In genomic region chr3:113658107-113658506, GRCh38 we compare ENCODE assay signal across 20 cellular contexts. TPM values are rescaled to one million over a fixed set of nuclear protein-coding genes. Genes with fewer than 3 reads are reported as not detected.
A peak's percentile ranks its signal among the peaks of the same experiment; 100 is the strongest.
DNase-seq lines count a peak whose midpoint lies in the region; ATAC-seq lines count a peak whose summit lies in the region.
"Had no signal": no experiment of that assay in that cellular context is flagged by ENCODE, and none has a peak within 500 bp of the region (broad histone marks: within the 10 kb centered on the region; RNA-seq: fewer than 3 reads in every experiment).

No MANE protein-coding gene starts in this region.

- H3K27me3 ChIP-seq in skeletal muscle tissue (ENCODE audit: control insufficient read depth in 3 of 3, insufficient read depth in 3 of 3, low read length in 3 of 3) (no peaks in the 10 kb centered on the region), neuronal stem cell (ENCODE audit: control insufficient read depth in 3 of 3, insufficient read depth in 3 of 3, low read depth in 1 of 3, low read length in 3 of 3) (no peaks in the 10 kb centered on the region)

- peaks cover 0 to 1% (median 0%) of the 10 kb centered on the region in 3 donors for H3K9me3 Mint-ChIP-seq in IgD-negative memory B cell
- H3K9me3 Mint-ChIP-seq: CD4-positive, alpha-beta T cell; GM23338; HFFc6 had no signal

- no peak overlapping the region for H4K91ac ChIP-seq in neuronal stem cell (ENCODE audit: low read depth, low read length, poor library complexity)

- no peak for ATAC-seq in T-helper 17 cell
- ATAC-seq: GM23338, HCT116 had no signal

- no peak overlapping the region for H2BK15ac ChIP-seq in neuronal stem cell (ENCODE audit: low read length)

- H4K8ac ChIP-seq in neuronal stem cell (ENCODE audit: low read depth, low read length), result no peak overlapping the region

- no peaks in the 10 kb centered on the region for H3K27me3 Mint-ChIP-seq in IgD-negative memory B cell
- H3K27me3 Mint-ChIP-seq in T-helper 17 cell, result no peaks in the 10 kb centered on the region
- H3K27me3 Mint-ChIP-seq: CD4-positive, alpha-beta T cell had no signal

- no peaks in the 10 kb centered on the region for H3K79me1 ChIP-seq in neuronal stem cell (ENCODE audit: low read depth, low read length)

- H3K4me1 Mint-ChIP-seq in IgD-negative memory B cell (peaks cover 37 to 59% (median 48%) of the 10 kb centered on the region in 3 donors), T-helper 17 cell (peaks cover 3% of the 10 kb centered on the region)

- no peak overlapping the region for H2AK5ac ChIP-seq in neuronal stem cell (ENCODE audit: low read depth, low read length)

- no peak overlapping the region for H3K23ac ChIP-seq in neuronal stem cell (ENCODE audit: low read depth, low read length, poor library complexity)

- H2BK5ac ChIP-seq in neuronal stem cell (ENCODE audit: low read length), result no peak overlapping the region

- H3K4me3 ChIP-seq in skeletal muscle tissue (ENCODE audit: low read length in 3 of 3), result peak overlapping the region in 1 of 3 donors; percentile 32
- no peak overlapping the region for H3K4me3 ChIP-seq in neuronal stem cell (ENCODE audit: low read length in 2 of 2)
- H3K4me3 ChIP-seq: GM23338 had no signal

- no peak overlapping the region for H2BK120ac ChIP-seq in neuronal stem cell (ENCODE audit: low read depth, low read length)

- H3K36me3 Mint-ChIP-seq in IgD-negative memory B cell (peaks cover 3% of the 10 kb centered on the region), T-helper 17 cell (ENCODE audit: low read depth) (peaks cover 10% of the 10 kb centered on the region)

- no peaks in the 10 kb centered on the region for H3K9me3 ChIP-seq in T-helper 17 cell (ENCODE audit: control insufficient read depth, low read length, poor library complexity, severe bottlenecking)
- H3K9me3 ChIP-seq in skeletal muscle tissue (ENCODE audit: control insufficient read depth in 3 of 3, low read length in 3 of 3), result no peaks in the 10 kb centered on the region
- H3K9me3 ChIP-seq in neuronal stem cell (replicated peaks in 1 of 2; ENCODE audit: control insufficient read depth in 2 of 2, insufficient read depth in 1 of 2, low read depth in 1 of 2, low read length in 2 of 2), result no peaks in the 10 kb centered on the region

- peaks cover 5 to 37% (median 13%) of the 10 kb centered on the region in 3 donors for H3K36me3 ChIP-seq in skeletal muscle tissue (ENCODE audit: control insufficient read depth in 3 of 3, insufficient read depth in 3 of 3, low read length in 3 of 3)
- H3K36me3 ChIP-seq in neuronal stem cell (replicated peaks in 1 of 2; ENCODE audit: control insufficient read depth in 2 of 2, insufficient read depth in 2 of 2, low read length in 2 of 2), result peaks cover 20 to 73% of the 10 kb centered on the region in 2 donors

- no peak for DNase-seq in T-helper 17 cell
- DNase-seq in myocyte (ENCODE audit: low read depth), result peak; percentile 35
- DNase-seq in SW480 (ENCODE audit: low spot score), result no peak
- DNase-seq in neuronal stem cell (ENCODE audit: low spot score), result no peak
- DNase-seq in A172 (ENCODE audit: low spot score), result no peak
- DNase-seq in NCI-H2196 (lab: John Stamatoyannopoulos, UW; ENCODE audit: unreplicated experiment), result no peak
- DNase-seq: ACHN; Calu3; CD4-positive, alpha-beta T cell; DMS 273 treated with DMSO at 0.1 percent for 48 hours; DMS53; DND-41; EL; HFFc6 had no signal

- H2BK12ac ChIP-seq in neuronal stem cell (ENCODE audit: low read length), result no peak overlapping the region

- H3K27ac ChIP-seq in skeletal muscle tissue (ENCODE audit: low read depth, low read length), result peak overlapping the region; percentile 94
- no peak overlapping the region for H3K27ac ChIP-seq in neuronal stem cell (replicated peaks; ENCODE audit: low read length)
- H3K27ac ChIP-seq: C4-2B, KMS-11 had no signal

- H3K14ac ChIP-seq in neuronal stem cell (ENCODE audit: low read length), result no peak overlapping the region

- H3K9ac ChIP-seq in skeletal muscle tissue (ENCODE audit: low read depth in 1 of 3, low read length in 3 of 3) (no peak overlapping the region), neuronal stem cell (ENCODE audit: low read depth, low read length, poor library complexity) (no peak overlapping the region)
- H3K9ac ChIP-seq: KMS-11 had no signal

- H3K4me3 Mint-ChIP-seq in IgD-negative memory B cell (peak overlapping the region in 1 of 4 donors; percentile 36), T-helper 17 cell (no peak overlapping the region)
- H3K4me3 Mint-ChIP-seq: CD4-positive, alpha-beta T cell; GM23338; HFFc6 had no signal

- H3K4me1 ChIP-seq in skeletal muscle tissue (ENCODE audit: control insufficient read depth in 3 of 3, insufficient read depth in 3 of 3, low read length in 3 of 3), result peaks cover 50 to 70% (median 52%) of the 10 kb centered on the region in 3 donors
- H3K4me1 ChIP-seq in neuronal stem cell (ENCODE audit: control insufficient read depth in 2 of 2, insufficient read depth in 1 of 2, low read depth in 1 of 2, low read length in 2 of 2), result no peaks in the 10 kb centered on the region

- no peak overlapping the region for H3K18ac ChIP-seq in neuronal stem cell (ENCODE audit: low read length)

- H3K4me2 ChIP-seq in neuronal stem cell (ENCODE audit: insufficient read depth, low read length, poor library complexity, severe bottlenecking), result no peak overlapping the region
- H3K4me2 ChIP-seq: GM23338, KMS-11 had no signal

- H2AFZ ChIP-seq in neuronal stem cell (ENCODE audit: low read length), result no peak overlapping the region
- H2AFZ ChIP-seq: GM23338 had no signal

- H3K27ac Mint-ChIP-seq in IgD-negative memory B cell (peak overlapping the region in 2 of 3 donors; percentile 57 to 61), T-helper 17 cell (peak overlapping the region; percentile 16)
- H3K27ac Mint-ChIP-seq: CD4-positive, alpha-beta T cell; GM23338; HFFc6 had no signal

- H3K4ac ChIP-seq in neuronal stem cell (ENCODE audit: low read length), result no peak overlapping the region

- no CpG with 5 or more reads among the region's 3 CpGs for WGBS in neuronal stem cell (ENCODE audit: extremely low coverage in 2 of 2, insufficient read length in 2 of 2, insufficient replicate concordance in 1 of 2), 2 donors

RNA-seq across cellular contexts. Expression of gene USF3, which starts 38.3 kb away (rescaled TPM):
- 7.4 TPM for polyA plus RNA-seq in IgD-negative memory B cell
- 10 to 100 TPM; 28.4 to 31.9 TPM for total RNA-seq in T-helper 17 cell
- total RNA-seq in myocyte, result 22.5 and 23.7 TPM in 2 replicates
- 4.6 TPM for polyA plus RNA-seq in myocyte (2012)
- 8.4 TPM for total RNA-seq in skeletal muscle tissue
- 7.8 TPM for polyA plus RNA-seq in neuronal stem cell (2013, experiment 1 of 2)
- 8.3 TPM for polyA plus RNA-seq in neuronal stem cell (2013, experiment 2 of 2)
- total RNA-seq in A172 (2014; rRNA removed; shearing (Covaris generic)), result 6.6 TPM in 2 replicates
